ENCODE assay signal across 23 cellular contexts in genomic region chr1:63951076-63951946, GRCh38.
DNase-seq lines count a peak whose midpoint lies in the region; FAIRE-seq and TF ChIP-seq lines count a peak whose summit lies in the region.
"Had no signal": no experiment of that assay in that cellular context is flagged by ENCODE, and none has a peak within 500 bp of the region (broad histone marks: within the 10 kb centered on the region; RNA-seq: fewer than 3 reads in every experiment).

No MANE protein-coding gene starts in this region.

- no peak overlapping the region for H3K4me2 ChIP-seq in GM23248 (ENCODE audit: unreplicated experiment)
- H3K4me2 ChIP-seq in astrocyte (ENCODE audit: low read length), result peak overlapping the region; percentile 15
- peak overlapping the region; percentile 15 for H3K4me2 ChIP-seq in neural progenitor cell
- H3K4me2 ChIP-seq: KMS-11 had no signal

- H3K27me3 Mint-ChIP-seq in astrocyte (ENCODE audit: low read depth, unreplicated experiment) (no peaks in the 10 kb centered on the region), neural progenitor cell (ENCODE audit: insufficient read depth, low read depth) (no peaks in the 10 kb centered on the region)
- H3K27me3 Mint-ChIP-seq: activated naive CD8-positive, alpha-beta T cell treated with anti-CD3 and anti-CD28 coated beads, Interleukin-2, amount 10 ng/mL, durations not matched to agents 7 days and 5 days had no signal

- TF ChIP-seq CTCF in astrocyte (IDR thresholded peaks at IDR 0.05; ENCODE audit: insufficient read depth, low read depth, low read length) (no peak), fibroblast of the aortic adventitia (IDR thresholded peaks at IDR 0.05; ENCODE audit: insufficient read depth, low read length) (no peak), neural progenitor cell (IDR thresholded peaks at IDR 0.05) (no peak)

- no peak overlapping the region for H3K9ac ChIP-seq in GM23248
- H3K9ac ChIP-seq in astrocyte (ENCODE audit: low read length), result no peak overlapping the region
- H3K9ac ChIP-seq in neural progenitor cell, result no peak overlapping the region
- H3K9ac ChIP-seq: KMS-11 had no signal

- no peaks in the 10 kb centered on the region for H3K9me2 ChIP-seq in GM23248 (ENCODE audit: insufficient read depth)

- no peak overlapping the region for H3K4me3 Mint-ChIP-seq in astrocyte (ENCODE audit: unreplicated experiment)
- no peak overlapping the region for H3K4me3 Mint-ChIP-seq in neural progenitor cell
- H3K4me3 Mint-ChIP-seq: activated naive CD8-positive, alpha-beta T cell treated with anti-CD3 and anti-CD28 coated beads, Interleukin-2, amount 10 ng/mL, durations not matched to agents 7 days and 5 days; CD14-positive monocyte; T-cell had no signal

- H3K9me3 ChIP-seq in GM23248 (ENCODE audit: low read depth), result no peaks in the 10 kb centered on the region
- H3K9me3 ChIP-seq in astrocyte (ENCODE audit: insufficient read depth, low read depth, low read length), result peaks cover 9% of the 10 kb centered on the region
- H3K9me3 ChIP-seq in neural progenitor cell (ENCODE audit: low read depth), result no peaks in the 10 kb centered on the region

- no peak overlapping the region for H2AFZ ChIP-seq in GM23248
- H2AFZ ChIP-seq in astrocyte (ENCODE audit: low read depth, low read length), result no peak overlapping the region
- no peak overlapping the region for H2AFZ ChIP-seq in neural progenitor cell (replicated peaks)

- H3K27me3 ChIP-seq in GM23248 (replicated peaks; ENCODE audit: insufficient read depth) (no peaks in the 10 kb centered on the region), astrocyte (ENCODE audit: insufficient read depth, low read length) (no peaks in the 10 kb centered on the region), neural progenitor cell (no peaks in the 10 kb centered on the region)

- peaks cover 17% of the 10 kb centered on the region for H3K36me3 Mint-ChIP-seq in astrocyte (ENCODE audit: low read depth, unreplicated experiment)
- H3K36me3 Mint-ChIP-seq in neural progenitor cell, result peaks cover 9% of the 10 kb centered on the region
- H3K36me3 Mint-ChIP-seq: activated naive CD8-positive, alpha-beta T cell treated with anti-CD3 and anti-CD28 coated beads, Interleukin-2, amount 10 ng/mL, durations not matched to agents 7 days and 5 days; CD14-positive monocyte; T-cell had no signal

- H3K4me3 ChIP-seq in GM23248 (no peak overlapping the region), astrocyte (ENCODE audit: insufficient read depth, low read depth, low read length) (no peak overlapping the region), fibroblast of the aortic adventitia (ENCODE audit: low read depth, low read length) (no peak overlapping the region), neural progenitor cell (no peak overlapping the region)
- H3K4me3 ChIP-seq: lower lobe of right lung had no signal

- H4K20me1 ChIP-seq in GM23248 (ENCODE audit: insufficient read depth) (no peaks in the 10 kb centered on the region), astrocyte (ENCODE audit: insufficient read depth, low read length) (no peaks in the 10 kb centered on the region), neural progenitor cell (ENCODE audit: low read depth) (peaks cover 30% of the 10 kb centered on the region)

- peaks cover 11% of the 10 kb centered on the region for H3F3A ChIP-seq in GM23248 (ENCODE audit: insufficient read depth)
- peaks cover 4% of the 10 kb centered on the region for H3F3A ChIP-seq in neural progenitor cell (ENCODE audit: low read depth)

- 51 to 60% methylated on average over 5 of the region's 5 CpGs for WGBS in GM23248 (ENCODE audit: low coverage in 1 of 2, low lambda C conversion rate in 2 of 2, missing lambda C conversion rate in 2 of 2), 2 experiments

- H3K36me3 ChIP-seq in GM23248 (ENCODE audit: low read depth) (no peaks in the 10 kb centered on the region), astrocyte (ENCODE audit: insufficient read depth, low read length) (no peaks in the 10 kb centered on the region), neural progenitor cell (no peaks in the 10 kb centered on the region)
- H3K36me3 ChIP-seq: lower lobe of right lung had no signal

- peak; percentile 23 for FAIRE-seq in astrocyte (lab: Jason Lieb, UNC)
- FAIRE-seq in GM12892 (lab: Jason Lieb, UNC), result no peak

- H3K79me2 ChIP-seq in GM23248 (ENCODE audit: insufficient read depth) (no peaks in the 10 kb centered on the region), astrocyte (ENCODE audit: insufficient read depth, low read length) (no peaks in the 10 kb centered on the region), neural progenitor cell (ENCODE audit: low read depth) (peaks cover 87% of the 10 kb centered on the region)

- peaks cover 35% of the 10 kb centered on the region for H3K4me1 ChIP-seq in GM23248 (ENCODE audit: insufficient read depth)
- peaks cover 6% of the 10 kb centered on the region for H3K4me1 ChIP-seq in astrocyte (ENCODE audit: insufficient read depth, low read length)
- peaks cover 27% of the 10 kb centered on the region for H3K4me1 ChIP-seq in neural progenitor cell

- in situ Hi-C loops in GM23248 (cut with MboI), result no loop called here

- H3K27ac ChIP-seq in GM23248 (peak overlapping the region; percentile 68), astrocyte (ENCODE audit: low read depth, low read length) (peak overlapping the region; percentile 38), neural progenitor cell (no peak overlapping the region)
- H3K27ac ChIP-seq: KMS-11 had no signal

- peaks cover 18% of the 10 kb centered on the region for H3K4me1 Mint-ChIP-seq in astrocyte (ENCODE audit: low read depth, unreplicated experiment)
- H3K4me1 Mint-ChIP-seq in neural progenitor cell, result peaks cover 33% of the 10 kb centered on the region
- H3K4me1 Mint-ChIP-seq: activated naive CD8-positive, alpha-beta T cell treated with anti-CD3 and anti-CD28 coated beads, Interleukin-2, amount 10 ng/mL, durations not matched to agents 7 days and 5 days; CD14-positive monocyte; T-cell had no signal

- peaks cover 12% of the 10 kb centered on the region for H3K9me3 Mint-ChIP-seq in astrocyte (ENCODE audit: unreplicated experiment)
- H3K9me3 Mint-ChIP-seq in neural progenitor cell, result peaks cover 15% of the 10 kb centered on the region

- H3K27ac Mint-ChIP-seq in astrocyte (ENCODE audit: unreplicated experiment) (peak overlapping the region; percentile 63), neural progenitor cell (no peak overlapping the region)
- H3K27ac Mint-ChIP-seq: activated naive CD8-positive, alpha-beta T cell treated with anti-CD3 and anti-CD28 coated beads, Interleukin-2, amount 10 ng/mL, durations not matched to agents 7 days and 5 days; activated T-helper 2 cell treated with anti-CD3 and anti-CD28 coated beads, Interferon-gamma antibody, Interleukin-2, Interleukin-4, amounts not matched to agents 10 μg/mL and 5 μg/mL and 100 μg/mL, durations not matched to agents 14 hours and 24 hours and 36 hours; CD14-positive monocyte; T-cell had no signal

- no peak for TF ChIP-seq POLR2A in GM12892 (IDR thresholded peaks at IDR 0.05; ENCODE audit: low read depth, low read length)

- peak; percentile 67 for DNase-seq in GM23248
- DNase-seq in astrocyte (ENCODE audit: low read depth), result peak; percentile 89
- DNase-seq in fibroblast of the aortic adventitia (ENCODE audit: low read depth), result peak; percentile 87
- DNase-seq in neural progenitor cell (ENCODE audit: low spot score), result no peak
- DNase-seq in ecto neural progenitor cell (ENCODE audit: low spot score), result no peak
- no peak for DNase-seq in NOMO-1 treated with dmso at 0.1 percent for 144 hours (lab: John Stamatoyannopoulos, UW; ENCODE audit: unreplicated experiment)
- no peak for DNase-seq in GM12892 (ENCODE audit: insufficient read length)
- no peak for DNase-seq in stimulated activated CD4-positive, alpha-beta T cell treated with anti-CD3 and anti-CD28 coated beads, Interleukin-2, amount 100 ng/mL, for 24 hours
- DNase-seq: activated CD4-positive, alpha-beta T cell treated with anti-CD3 and anti-CD28 coated beads for 4 hours; activated naive CD8-positive, alpha-beta T cell treated with anti-CD3 and anti-CD28 coated beads, Interleukin-2, amount 10 ng/mL, durations not matched to agents 7 days and 5 days; caudate nucleus; erythroblast; lower lobe of right lung; NCI-H187 treated with DMSO at 0.1 percent for 48 hours; NCI-H2227 treated with DMSO at 0.1 percent for 48 hours; NCI-H82; occipital lobe; PC-3; retina; T-cell had no signal

Comparison
In these comparisons a context has a peak if more than half of its experiments do, and no peak if none do; other contexts are left out.
1. DNase-seq: peak in GM23248 (single experiment), astrocyte (single experiment) and fibroblast of the aortic adventitia (single experiment); none in neural progenitor cell (single experiment), ecto neural progenitor cell (single experiment), NOMO-1 treated with dmso at 0.1 percent for 144 hours (single experiment), GM12892 (single experiment) and stimulated activated CD4-positive, alpha-beta T cell treated with anti-CD3 and anti-CD28 coated beads, Interleukin-2, amount 100 ng/mL, for 24 hours (0 of 2).